18 cellular contexts compared by ENCODE assay signal in genomic region chr12:124461851-124462623, GRCh38.
DNase-seq lines count a peak whose midpoint lies in the region; ATAC-seq, FAIRE-seq and TF ChIP-seq lines count a peak whose summit lies in the region.
"Had no signal": no experiment of that assay in that cellular context is flagged by ENCODE, and none has a peak within 500 bp of the region (broad histone marks: within the 10 kb centered on the region; RNA-seq: fewer than 3 reads in every experiment).

No MANE protein-coding gene starts in this region.

- no peak for ATAC-seq in left cardiac atrium
- no peak for ATAC-seq in GM12878
- no peak for ATAC-seq in stimulated activated naive B cell treated with anti-CD40 and anti-IgM and Interleukin-4, amounts not matched to agents 10 μg/mL and 1 μg/mL and 100 μg/mL, for 72 hours (replicated peaks)

- peaks cover 58 to 71% of the 10 kb centered on the region in 2 donors for H3K4me1 Mint-ChIP-seq in stimulated activated naive B cell treated with anti-CD40 and anti-IgM and Interleukin-4, amounts not matched to agents 10 μg/mL and 1 μg/mL and 100 μg/mL, for 72 hours

- H3K9me3 ChIP-seq in cardiac muscle cell (ENCODE audit: low read depth) = no peaks in the 10 kb centered on the region
- peaks cover 7% of the 10 kb centered on the region; the same call in 2 of the 3 replicates for H3K9me3 ChIP-seq in GM12878 (replicated peaks; ENCODE audit: control insufficient read depth, insufficient read depth, low read length)
- H3K9me3 ChIP-seq in kidney (ENCODE audit: control insufficient read depth in 1 of 2, low read length in 2 of 2) = peaks cover 0 to 3% of the 10 kb centered on the region in 2 donors
- H3K9me3 ChIP-seq: pancreas, thoracic aorta had no signal

- peak overlapping the region; percentile 15 for H3K27ac Mint-ChIP-seq in stimulated activated naive B cell treated with anti-CD40 and anti-IgM and Interleukin-4, amounts not matched to agents 10 μg/mL and 1 μg/mL and 100 μg/mL, for 72 hours

- CTCF ChIA-PET in GM12878 (lab: Yijun Ruan, JAX) = interaction anchor here (0.6 kb wide), 1 partner anchor 11 kb away, joined by 3 read pairs; no protein-coding TSS in a partner anchor

- H3K36me3 ChIP-seq in cardiac muscle cell (peaks cover 13% of the 10 kb centered on the region), GM12878 (ENCODE audit: control insufficient read depth in 2 of 2, insufficient read depth in 2 of 2, low read length in 1 of 2) (peaks cover 24 to 28% of the 10 kb centered on the region in 2 experiments; a peak in 3 of 4 replicates), kidney (ENCODE audit: control insufficient read depth in 1 of 2, insufficient read depth in 2 of 2, low read length in 2 of 2) (peaks cover 16 to 28% of the 10 kb centered on the region in 2 donors)

- no TSS peak for BruUV-seq in GM12878 (replicated peaks; lab: Mats Ljungman, UMichigan)

- SMC1A ChIA-PET in GM12878 (lab: Charles Lee; ENCODE audit: uncharacterized antibody, unreplicated experiment) = no interaction called here

- no peak overlapping the region for H3K4me2 ChIP-seq in GM12878 (ENCODE audit: control insufficient read depth, insufficient read depth)

- no peak overlapping the region for H3K4me3 Mint-ChIP-seq in stimulated activated naive B cell treated with anti-CD40 and anti-IgM and Interleukin-4, amounts not matched to agents 10 μg/mL and 1 μg/mL and 100 μg/mL, for 72 hours
- H3K4me3 Mint-ChIP-seq: CD4-positive, alpha-beta T cell had no signal

- TF ChIP-seq POLR2A in GM12878 (IDR thresholded peaks at IDR 0.05; ENCODE audit: low read depth, low read length) = no peak

- FAIRE-seq in GM12878 (lab: Jason Lieb, UNC) (no peak), kidney (lab: Jason Lieb, UNC) (no peak)
- FAIRE-seq: frontal cortex, pancreas had no signal

- peaks cover 4 to 17% of the 10 kb centered on the region in 2 donors for H3K9me3 Mint-ChIP-seq in stimulated activated naive B cell treated with anti-CD40 and anti-IgM and Interleukin-4, amounts not matched to agents 10 μg/mL and 1 μg/mL and 100 μg/mL, for 72 hours
- H3K9me3 Mint-ChIP-seq: CD4-positive, alpha-beta T cell had no signal

- H4K20me1 ChIP-seq in GM12878 (ENCODE audit: control insufficient read depth, insufficient read depth) = no peaks in the 10 kb centered on the region

- no peak for TF ChIP-seq RAD21 in GM12878 (IDR thresholded peaks at IDR 0.05; ENCODE audit: insufficient read depth, low read depth, low read length)

- H3K9ac ChIP-seq in GM12878 (ENCODE audit: control insufficient read depth, insufficient read depth, low read length) (no peak overlapping the region), kidney (ENCODE audit: low read length in 2 of 2) (no peak overlapping the region)

- no peak for TF ChIP-seq EP300 in GM12878 (IDR thresholded peaks at IDR 0.05; ENCODE audit: borderline replicate concordance in 1 of 2, control insufficient read depth in 1 of 2, low read depth in 2 of 2, low read length in 2 of 2)

- RAD21 ChIA-PET in GM12878 (lab: Charles Lee; ENCODE audit: unreplicated experiment) = no interaction called here

- H3K4me1 ChIP-seq in cardiac muscle cell (ENCODE audit: low read depth) (no peaks in the 10 kb centered on the region), GM12878 (ENCODE audit: control insufficient read depth, insufficient read depth, low read length) (peaks cover 28% of the 10 kb centered on the region), kidney (ENCODE audit: control insufficient read depth in 1 of 2, insufficient read depth in 1 of 2, low read depth in 1 of 2, low read length in 2 of 2) (peaks cover 0 to 12% of the 10 kb centered on the region in 2 donors)
- H3K4me1 ChIP-seq: pancreas had no signal

- POLR2A ChIA-PET in GM12878 (lab: Charles Lee) = no interaction called here

- H3K4me3 ChIP-seq in cardiac muscle cell = no peak overlapping the region
- no peak overlapping the region for H3K4me3 ChIP-seq in GM12878
- H3K4me3 ChIP-seq in kidney (ENCODE audit: low read length in 2 of 2) = no peak overlapping the region
- H3K4me3 ChIP-seq: pancreas, thoracic aorta had no signal

- H3K27me3 ChIP-seq in cardiac muscle cell (no peaks in the 10 kb centered on the region), GM12878 (replicated peaks in 1 of 2; ENCODE audit: control insufficient read depth in 2 of 2, insufficient read depth in 2 of 2, low read length in 1 of 2) (no peaks in the 10 kb centered on the region)
- H3K27me3 ChIP-seq: pancreas had no signal

- peaks cover 74 to 88% of the 10 kb centered on the region in 2 donors for H3K36me3 Mint-ChIP-seq in stimulated activated naive B cell treated with anti-CD40 and anti-IgM and Interleukin-4, amounts not matched to agents 10 μg/mL and 1 μg/mL and 100 μg/mL, for 72 hours

- H2AFZ ChIP-seq in GM12878 (ENCODE audit: control insufficient read depth, low read depth, low read length) = no peak overlapping the region

- H3K27me3 Mint-ChIP-seq in stimulated activated naive B cell treated with anti-CD40 and anti-IgM and Interleukin-4, amounts not matched to agents 10 μg/mL and 1 μg/mL and 100 μg/mL, for 72 hours = no peaks in the 10 kb centered on the region
- H3K27me3 Mint-ChIP-seq: CD4-positive, alpha-beta T cell had no signal

- H3K27ac ChIP-seq in cardiac muscle cell = peak overlapping the region; percentile 28
- H3K27ac ChIP-seq in GM12878 (ENCODE audit: control insufficient read depth, insufficient read depth) = no peak overlapping the region
- H3K27ac ChIP-seq in kidney (ENCODE audit: low read depth in 2 of 2, low read length in 2 of 2) = no peak overlapping the region
- H3K27ac ChIP-seq: thoracic aorta had no signal

- DNase-seq in cardiac muscle cell (ENCODE audit: low read depth in 1 of 2, low spot score in 1 of 2) (no peak), left cardiac atrium (no peak), GM12878 (ENCODE audit: low read depth, low spot score) (no peak), kidney (peak; percentile 68), GM20000 (ENCODE audit: low spot score) (no peak), medulla oblongata (ENCODE audit: extremely low spot score) (no peak), NCI-H2081 (lab: John Stamatoyannopoulos, UW) (no peak)
- no peak for DNase-seq in stimulated activated naive B cell treated with anti-CD40 and anti-IgM and Interleukin-4, amounts not matched to agents 10 μg/mL and 1 μg/mL and 100 μg/mL, for 72 hours
- DNase-seq: activated T-cell treated with anti-CD3 and anti-CD28 coated beads for 4 hours; CD4-positive, alpha-beta T cell; cortex of kidney; DMS79; NCI-H345; NK-92 treated with Interleukin-12 subunit alpha and Interleukin-12 subunit beta, amount 100 ng/mL, for 24 hours; stimulated activated CD4-positive, alpha-beta T cell treated with anti-CD3 and anti-CD28 coated beads, Interleukin-4, amount 100 ng/mL, for 4 hours had no signal

- intact Hi-C loops in left cardiac atrium (cut with DNase I) = no loop called here
- intact Hi-C loops in GM12878 (cut with micrococcal nuclease; ENCODE audit: unreplicated experiment) = no loop called here
- intact Hi-C loops in kidney (cut with DNase I) = no loop called here

- in situ Hi-C loops in GM12878 (cut with MboI) = no loop called here

- no peak for TF ChIP-seq CTCF in cardiac muscle cell (IDR thresholded peaks at IDR 0.05; ENCODE audit: low read depth, low read length)
- no peak for TF ChIP-seq CTCF in GM12878 (IDR thresholded peaks at IDR 0.05 in 2 of 3, conservative IDR thresholded peaks at IDR 0.05 in 1 of 3; ENCODE audit: control insufficient read depth in 2 of 3, extremely low read depth in 1 of 3, insufficient read depth in 1 of 3, low read depth in 3 of 3, low read length in 3 of 3)
- TF ChIP-seq CTCF in kidney (IDR thresholded peaks at IDR 0.05; ENCODE audit: borderline replicate concordance, extremely low read depth, insufficient read depth) = no peak
- no peak for TF ChIP-seq CTCF in GM20000 (IDR thresholded peaks at IDR 0.05; ENCODE audit: extremely low read depth, missing control alignments)

- 95% methylated on average over 22 of the region's 22 CpGs for WGBS in GM12878 (ENCODE audit: insufficient coverage, insufficient replicate concordance, low lambda C conversion rate, missing lambda C conversion rate)

- peaks cover 12% of the 10 kb centered on the region for H3K79me2 ChIP-seq in GM12878 (ENCODE audit: control insufficient read depth, insufficient read depth, low read length)

TF ChIP-seq in GM12878, 131 proteins besides CTCF, POLR2A, EP300 and RAD21:
- TF ChIP-seq FOS (IDR thresholded peaks at IDR 0.05; ENCODE audit: borderline replicate concordance, extremely low read depth, insufficient read length) (no peak), BCL3 (IDR thresholded peaks at IDR 0.05; ENCODE audit: borderline replicate concordance, insufficient read depth, low read depth, low read length, poor library complexity, severe bottlenecking) (peak; percentile 88)
TF ChIP-seq in GM12878: peak in this region for 1.
